ENCODE assay signal across 8 cellular contexts in the genomic region with DNA sequence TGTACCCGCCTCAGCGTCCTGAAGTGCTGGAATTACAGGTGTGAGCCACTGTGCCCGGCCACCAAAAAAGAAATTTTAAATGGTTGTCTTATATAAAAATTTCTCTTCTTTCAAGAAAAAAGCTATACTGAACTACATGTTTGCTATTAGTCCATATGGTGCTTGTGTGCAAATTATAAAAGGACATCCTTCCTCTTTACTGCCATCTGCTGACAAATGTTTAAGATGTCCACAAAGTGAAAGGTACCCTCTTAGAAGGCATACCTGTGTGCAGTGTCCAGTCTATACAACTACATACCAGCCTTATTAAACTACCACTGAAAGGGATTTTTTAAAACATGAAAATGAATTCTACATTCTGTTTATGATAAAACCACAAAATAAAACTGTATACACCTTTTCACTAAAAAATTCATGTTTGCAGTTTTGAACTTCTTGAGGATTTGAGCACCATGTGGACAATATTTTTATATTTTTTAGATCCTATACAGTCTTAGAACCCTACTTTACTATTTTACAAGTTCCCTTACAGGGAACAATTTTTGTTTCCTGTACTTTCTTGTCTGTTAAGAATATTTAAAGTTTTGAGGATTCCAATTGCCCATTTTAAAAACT.
A peak's percentile ranks its signal among the peaks of the same experiment; 100 is the strongest.
DNase-seq lines count a peak whose midpoint lies in the region; ATAC-seq, FAIRE-seq and TF ChIP-seq lines count a peak whose summit lies in the region.

No MANE protein-coding gene starts in this region.

- ATAC-seq in HG02938 (IDR thresholded peaks at IDR 0.05; ENCODE audit: unreplicated experiment) (no peak), HG02981 (IDR thresholded peaks at IDR 0.05; ENCODE audit: unreplicated experiment) (no peak)

- FAIRE-seq in RCC 7860 (lab: Jason Lieb, UNC) (no peak), urothelium cell line (lab: Jason Lieb, UNC) (peak; percentile 82)

- H3K4me3 ChIP-seq in foreskin fibroblast (ENCODE audit: low read depth in 1 of 2, low read length in 2 of 2), result no peak overlapping the region

- DNase-seq in DMS53 treated with DMSO at 0.1 percent for 48 hours (lab: John Stamatoyannopoulos, UW; ENCODE audit: unreplicated experiment) (peak; percentile 40), HuH-7 (ENCODE audit: low spot score) (peak; percentile 18), RCC 7860 (ENCODE audit: low spot score) (peak; percentile 17), foreskin fibroblast (peak in 1 of 2 donors; percentile 18), urothelium cell line (ENCODE audit: low spot score) (peak; percentile 39)
- DNase-seq in stimulated activated CD4-positive, alpha-beta T cell treated with anti-CD3 and anti-CD28 coated beads, Interleukin-2, amount 100 ng/mL, for 48 hours, result no peak

- peak; percentile 16 for TF ChIP-seq CTCF in foreskin fibroblast (IDR thresholded peaks at IDR 0.05; ENCODE audit: low read depth, low read length)

Comparison
In these comparisons a context has a peak if more than half of its experiments do, and no peak if none do; other contexts are left out.
1. DNase-seq: peak in DMS53 treated with DMSO at 0.1 percent for 48 hours (single experiment), HuH-7 (single experiment), RCC 7860 (single experiment) and urothelium cell line (single experiment); none in stimulated activated CD4-positive, alpha-beta T cell treated with anti-CD3 and anti-CD28 coated beads, Interleukin-2, amount 100 ng/mL, for 48 hours (0 of 2).